Comparison of ENCODE assay signal across 14 cellular contexts in genomic region chr4:152360045-152360410, GRCh38.
DNase-seq lines count a peak whose midpoint lies in the region; ATAC-seq, FAIRE-seq and TF ChIP-seq lines count a peak whose summit lies in the region.
"Had no signal": no experiment of that assay in that cellular context is flagged by ENCODE, and none has a peak within 500 bp of the region (broad histone marks: within the 10 kb centered on the region; RNA-seq: fewer than 3 reads in every experiment).

No MANE protein-coding gene starts in this region.

- H4K91ac ChIP-seq in IMR-90 (ENCODE audit: insufficient read depth, low read depth, low read length), result no peak overlapping the region

- no peak overlapping the region for H2AK9ac ChIP-seq in IMR-90 (replicated peaks; ENCODE audit: low read depth, low read length, poor library complexity)

- H3K79me1 ChIP-seq in IMR-90 (ENCODE audit: low read depth in 1 of 2, low read length in 2 of 2), result peaks cover 5 to 10% of the 10 kb centered on the region in 2 experiments; a peak in 3 of 4 replicates

- H2BK5ac ChIP-seq in IMR-90 (ENCODE audit: low read depth, low read length, poor library complexity, severe bottlenecking), result no peak overlapping the region

- H3K27ac ChIP-seq in IMR-90 (ENCODE audit: insufficient read depth, low read length), result no peak overlapping the region
- H3K27ac ChIP-seq: psoas muscle, testis had no signal

- TF ChIP-seq POLR2A in IMR-90 (IDR thresholded peaks at IDR 0.05; ENCODE audit: low read depth, low read length), result no peak

- no peak overlapping the region for H2BK120ac ChIP-seq in IMR-90 (ENCODE audit: low read depth, low read length)

- H2AK5ac ChIP-seq in IMR-90 (ENCODE audit: low read depth, low read length), result no peak overlapping the region

- no peak overlapping the region for H4K5ac ChIP-seq in IMR-90 (ENCODE audit: low read depth, low read length)

- H3K56ac ChIP-seq in IMR-90 (ENCODE audit: extremely low read depth, insufficient read depth, low read length), result no peak overlapping the region

- H3K27me3 ChIP-seq in IMR-90 (ENCODE audit: control insufficient read depth, insufficient read depth, low read length), result no peaks in the 10 kb centered on the region
- H3K27me3 ChIP-seq: testis had no signal

- no peak overlapping the region for H3K23ac ChIP-seq in IMR-90 (ENCODE audit: low read depth, low read length)

- H3K9me3 ChIP-seq in IMR-90 (ENCODE audit: control insufficient read depth, insufficient read depth, low read length), result no peaks in the 10 kb centered on the region
- H3K9me3 ChIP-seq: psoas muscle, testis had no signal

- dilution Hi-C loops in IMR-90 (cut with HindIII; ENCODE audit: low sequenced_read_pairs, unreplicated experiment), result no loop called here

- no peaks in the 10 kb centered on the region for H3K36me3 ChIP-seq in IMR-90 (ENCODE audit: control insufficient read depth, insufficient read depth, low read length)

- TF ChIP-seq RAD21 in IMR-90 (IDR thresholded peaks at IDR 0.05; ENCODE audit: low read length), result no peak

- no peak overlapping the region for H2AFZ ChIP-seq in IMR-90 (replicated peaks; ENCODE audit: low read length, poor library complexity)

- no peak overlapping the region for H3K4ac ChIP-seq in IMR-90 (ENCODE audit: low read depth, low read length)

- DNase-seq in GM18507 (ENCODE audit: extremely low spot score, insufficient read length, low read depth) (peak; percentile 0), HCEC 1CT (peak; percentile 7), IMR-90 (peak; percentile 47), retinal pigment epithelial cell (ENCODE audit: low read depth) (peak; percentile 7), mesothelial cell of epicardium (ENCODE audit: low spot score in 2 of 2, unreplicated experiment in 2 of 2) (no peak), A172 (ENCODE audit: low spot score) (no peak)
- DNase-seq: activated CD4-positive, alpha-beta T cell treated with anti-CD3 and anti-CD28 coated beads, Interleukin-2, amount 50 U/mL, for 48 hours; NCI-H1092; NCI-H748 treated with DMSO at 0.1 percent for 48 hours; psoas muscle; testis had no signal

- H3K9me3 Mint-ChIP-seq in mesothelial cell of epicardium, result no peaks in the 10 kb centered on the region
- H3K9me3 Mint-ChIP-seq: activated naive CD4-positive, alpha-beta T cell treated with anti-CD3 and anti-CD28 coated beads, Interleukin-2, amount 50 U/mL, for 24 hours had no signal

- H3K36me3 Mint-ChIP-seq in mesothelial cell of epicardium, result peaks cover 1% of the 10 kb centered on the region

- H3K4me1 ChIP-seq in IMR-90 (ENCODE audit: control insufficient read depth, insufficient read depth, low read length), result peaks cover 6% of the 10 kb centered on the region; the same call in 1 of the 2 replicates
- H3K4me1 ChIP-seq: testis had no signal

- in situ Hi-C loops in IMR-90 (cut with MboI; ENCODE audit: low sequenced_read_pairs), result no loop called here

- H2BK15ac ChIP-seq in IMR-90 (ENCODE audit: low read depth, low read length), result no peak overlapping the region

- intact Hi-C loops in IMR-90 (cut with micrococcal nuclease), result no loop called here

- POLR2A ChIA-PET in IMR-90 (lab: Charles Lee; ENCODE audit: unreplicated experiment), result no interaction called here

- H3K4me3 Mint-ChIP-seq in mesothelial cell of epicardium, result no peak overlapping the region
- H3K4me3 Mint-ChIP-seq: activated naive CD4-positive, alpha-beta T cell treated with anti-CD3 and anti-CD28 coated beads, Interleukin-2, amount 50 U/mL, for 24 hours had no signal

- no peak overlapping the region for H3K27ac Mint-ChIP-seq in mesothelial cell of epicardium
- H3K27ac Mint-ChIP-seq: activated naive CD4-positive, alpha-beta T cell treated with anti-CD3 and anti-CD28 coated beads, Interleukin-2, amount 50 U/mL, for 24 hours had no signal

- H3K14ac ChIP-seq in IMR-90 (replicated peaks; ENCODE audit: low read depth, low read length), result no peak overlapping the region

- no peak overlapping the region for H2BK20ac ChIP-seq in IMR-90 (ENCODE audit: low read depth, low read length)

- 0 out of 2 replicates have a peak, but pooled peaks have one; percentile 13 for ATAC-seq in IMR-90 (ENCODE audit: low read depth)
- ATAC-seq in HG03439 (IDR thresholded peaks at IDR 0.05; ENCODE audit: unreplicated experiment), result no peak
- ATAC-seq: psoas muscle had no signal

- CTCF ChIA-PET in IMR-90 (lab: Yijun Ruan, JAX), result no interaction called here

- no CpG with 5 or more reads among the region's 1 CpG for WGBS in IMR-90 (ENCODE audit: extremely low coverage in 2 of 2, insufficient read length in 1 of 2), 2 experiments

- peaks cover 2% of the 10 kb centered on the region; the same call in 1 of the 2 replicates for H3K9me1 ChIP-seq in IMR-90 (ENCODE audit: insufficient read depth, low read length)

- H3K27me3 Mint-ChIP-seq in mesothelial cell of epicardium (ENCODE audit: low read depth), result no peaks in the 10 kb centered on the region
- H3K27me3 Mint-ChIP-seq: activated naive CD4-positive, alpha-beta T cell treated with anti-CD3 and anti-CD28 coated beads, Interleukin-2, amount 50 U/mL, for 24 hours had no signal

- H3K4me2 ChIP-seq in IMR-90 (ENCODE audit: low read depth, low read length), result no peak overlapping the region; the same call in 1 of the 2 replicates

- H3K18ac ChIP-seq in IMR-90 (ENCODE audit: low read depth, low read length), result no peak overlapping the region

- H4K8ac ChIP-seq in IMR-90 (ENCODE audit: low read depth in 2 of 2, low read length in 2 of 2), result no peak overlapping the region

- BruUV-seq in IMR-90 (replicated peaks; lab: Mats Ljungman, UMichigan), result no TSS peak

- no peaks in the 10 kb centered on the region for H4K20me1 ChIP-seq in IMR-90 (ENCODE audit: insufficient read depth, low read length)

- H3K4me3 ChIP-seq in IMR-90 (ENCODE audit: insufficient read depth, low read depth, low read length), result no peak overlapping the region
- H3K4me3 ChIP-seq in retinal pigment epithelial cell (ENCODE audit: low read length), result no peak overlapping the region
- H3K4me3 ChIP-seq: lung, psoas muscle, testis had no signal

- no peak overlapping the region for H3K9ac ChIP-seq in IMR-90 (ENCODE audit: low read depth, low read length)

- peaks cover 15% of the 10 kb centered on the region for H3K4me1 Mint-ChIP-seq in mesothelial cell of epicardium

- TF ChIP-seq CTCF in IMR-90 (conservative IDR thresholded peaks at IDR 0.05; ENCODE audit: low read depth, low read length) (no peak), retinal pigment epithelial cell (conservative IDR thresholded peaks at IDR 0.05; ENCODE audit: low read depth, low read length) (no peak), mesothelial cell of epicardium (IDR thresholded peaks at IDR 0.05; ENCODE audit: unreplicated experiment) (no peak)

- peak; percentile 72 for FAIRE-seq in GM18507 (lab: Jason Lieb, UNC)

TF ChIP-seq in IMR-90, 13 proteins besides CTCF, POLR2A, EP300 and RAD21:
- TF ChIP-seq RFX5 (IDR thresholded peaks at IDR 0.05; ENCODE audit: low read depth, low read length), result no peak
- TF ChIP-seq NFE2L2 (IDR thresholded peaks at IDR 0.05; ENCODE audit: low read depth, low read length), result 0 out of 2 replicates have a peak, but pooled peaks have one; percentile 5

Comparison
In these comparisons a context has a peak if more than half of its experiments do, and no peak if none do; other contexts are left out.
1. DNase-seq: peak in GM18507 (single experiment), HCEC 1CT (single experiment), IMR-90 (single experiment) and retinal pigment epithelial cell (single experiment); none in mesothelial cell of epicardium (0 of 2) and A172 (single experiment).